ENCODE assay signal across 8 cellular contexts in the genomic region with DNA sequence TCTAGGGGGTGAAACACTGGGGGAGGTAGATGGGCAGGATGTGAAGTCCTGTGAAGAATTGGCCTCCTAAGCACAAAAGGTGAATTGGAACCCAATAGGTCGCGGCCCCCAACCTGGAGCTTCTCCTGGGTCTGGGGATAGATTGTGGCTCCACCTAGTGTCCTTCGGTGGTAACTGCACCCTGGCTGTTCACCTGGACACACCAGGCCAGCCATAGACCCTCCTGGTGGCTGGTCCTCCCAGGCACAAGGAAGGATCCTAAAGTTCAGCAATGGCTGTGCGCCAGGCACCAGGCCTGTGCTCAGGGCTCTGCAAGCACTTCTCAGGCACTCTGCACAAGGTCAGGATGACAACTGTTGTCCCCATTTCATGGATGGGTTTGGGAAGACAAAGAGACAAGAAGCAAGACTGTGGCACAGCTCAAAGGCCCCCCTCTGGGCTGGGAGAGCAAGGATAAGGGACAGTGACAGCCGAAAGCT. TPM values are rescaled to one million over a fixed set of nuclear protein-coding genes. Genes with fewer than 3 reads are reported as not detected.
DNase-seq lines count a peak whose midpoint lies in the region; TF ChIP-seq lines count a peak whose summit lies in the region.

No MANE protein-coding gene starts in this region.

- no peaks in the 10 kb centered on the region for H3K9me2 ChIP-seq in hepatocyte (replicated peaks; ENCODE audit: insufficient read depth)

- no peak overlapping the region for H3K4me3 Mint-ChIP-seq in T-helper 2 cell treated with Interferon-gamma antibody and Interleukin-4, amounts not matched to agents 5 μg/mL and 100 μg/mL, for 36 hours

- H3K79me2 ChIP-seq in hepatocyte = no peaks in the 10 kb centered on the region

- H3K9me3 ChIP-seq in hepatocyte (ENCODE audit: low read depth) = no peaks in the 10 kb centered on the region

- no peak overlapping the region for H3K4me2 ChIP-seq in hepatocyte

- TF ChIP-seq CTCF in hepatocyte (IDR thresholded peaks at IDR 0.05; ENCODE audit: poor library complexity) = peak; percentile 84

- H3K4me1 Mint-ChIP-seq in T-helper 2 cell treated with Interferon-gamma antibody and Interleukin-4, amounts not matched to agents 5 μg/mL and 100 μg/mL, for 36 hours (ENCODE audit: low read depth) = peaks cover 5% of the 10 kb centered on the region

- H4K20me1 ChIP-seq in hepatocyte (ENCODE audit: insufficient read depth, poor library complexity, severe bottlenecking) = no peaks in the 10 kb centered on the region

- H3K36me3 Mint-ChIP-seq in T-helper 2 cell treated with Interferon-gamma antibody and Interleukin-4, amounts not matched to agents 5 μg/mL and 100 μg/mL, for 36 hours (ENCODE audit: low read depth) = no peaks in the 10 kb centered on the region

- H3K4me3 ChIP-seq in hepatocyte = no peak overlapping the region

- no peaks in the 10 kb centered on the region for H3K4me1 ChIP-seq in hepatocyte (ENCODE audit: insufficient read depth)

- peaks cover 34% of the 10 kb centered on the region for H3K27me3 Mint-ChIP-seq in T-helper 2 cell treated with Interferon-gamma antibody and Interleukin-4, amounts not matched to agents 5 μg/mL and 100 μg/mL, for 36 hours (ENCODE audit: low read depth)

- 28% methylated on average over 5 of the region's 5 CpGs for WGBS in hepatocyte (ENCODE audit: low lambda C conversion rate, missing lambda C conversion rate)

- H3K27ac Mint-ChIP-seq in T-helper 2 cell treated with Interferon-gamma antibody and Interleukin-4, amounts not matched to agents 5 μg/mL and 100 μg/mL, for 36 hours = no peak overlapping the region

- no peak overlapping the region for H3K27ac ChIP-seq in hepatocyte

- H3K27me3 ChIP-seq in hepatocyte = peaks cover 7% of the 10 kb centered on the region

- H2AFZ ChIP-seq in hepatocyte = no peak overlapping the region

- no peaks in the 10 kb centered on the region for H3K9me3 Mint-ChIP-seq in T-helper 2 cell treated with Interferon-gamma antibody and Interleukin-4, amounts not matched to agents 5 μg/mL and 100 μg/mL, for 36 hours

- H3K36me3 ChIP-seq in hepatocyte (replicated peaks; ENCODE audit: insufficient read depth, low read depth) = no peaks in the 10 kb centered on the region

- DNase-seq in NCI-H2029 treated with DMSO at 0.1 percent for 48 hours (lab: John Stamatoyannopoulos, UW) (peak; percentile 49), NCI-H2029 (lab: John Stamatoyannopoulos, UW) (no peak), NCI-H1092 treated with DMSO at 0.1 percent for 48 hours (lab: John Stamatoyannopoulos, UW) (peak; percentile 94), amygdala (lab: John Stamatoyannopoulos, UW) (peak in 31 of 56 donors; percentile 4 to 55 (median 24)), hepatocyte (ENCODE audit: low spot score) (peak; percentile 82), mesenteric fat pad (ENCODE audit: low spot score) (no peak)
- peak; percentile 51 for DNase-seq in T-helper 2 cell treated with Interferon-gamma antibody and Interleukin-4, amounts not matched to agents 5 μg/mL and 100 μg/mL, for 36 hours (ENCODE audit: low spot score)
- DNase-seq in stimulated activated CD4-positive, alpha-beta T cell treated with anti-CD3 and anti-CD28 coated beads, Interleukin-12 subunit alpha, Interleukin-12 subunit beta, amount 100 ng/mL, for 4 hours = peak; percentile 68

RNA-seq across cellular contexts. Expression of gene ESPN, which starts 13.5 kb away (rescaled TPM):
- total RNA-seq in hepatocyte (21.4 and 31.1 TPM in 2 replicates), mesenteric fat pad (0.80 TPM)
- 48.4 and 65.7 TPM in 2 replicates for polyA plus RNA-seq in hepatocyte

RNA-seq across cellular contexts. Expression of gene HES2, which starts 18.4 kb away (rescaled TPM):
- total RNA-seq in hepatocyte = 0.27 and 0.44 TPM in 2 replicates
- 0.36 and 1.2 TPM in 2 replicates for polyA plus RNA-seq in hepatocyte
- total RNA-seq in mesenteric fat pad = 0.19 TPM

RNA-seq across cellular contexts. Expression of gene TNFRSF25, which starts 27.9 kb away (rescaled TPM):
- total RNA-seq in hepatocyte (4.8 and 14.0 TPM in 2 replicates), mesenteric fat pad (6.0 TPM)
- polyA plus RNA-seq in hepatocyte = 7.1 and 16.9 TPM in 2 replicates

RNA-seq across cellular contexts. Expression of gene ACOT7, which starts 44.5 kb away (rescaled TPM):
- total RNA-seq in hepatocyte (20.3 and 25.8 TPM in 2 replicates), mesenteric fat pad (9.6 TPM)
- 38.1 and 39.9 TPM in 2 replicates for polyA plus RNA-seq in hepatocyte

RNA-seq across cellular contexts. Expression of gene PLEKHG5, which starts 53.4 kb away (rescaled TPM):
- total RNA-seq in hepatocyte (11.6 and 13.3 TPM in 2 replicates), mesenteric fat pad (9.3 TPM)
- polyA plus RNA-seq in hepatocyte = 9.3 and 11.5 TPM in 2 replicates

Comparison
In these comparisons a context has a peak if more than half of its experiments do, and no peak if none do; other contexts are left out.
1. DNase-seq: peak in NCI-H2029 treated with DMSO at 0.1 percent for 48 hours (single experiment), NCI-H1092 treated with DMSO at 0.1 percent for 48 hours (single experiment), T-helper 2 cell treated with Interferon-gamma antibody and Interleukin-4, amounts not matched to agents 5 μg/mL and 100 μg/mL, for 36 hours (single experiment), amygdala (31 of 56), hepatocyte (single experiment) and stimulated activated CD4-positive, alpha-beta T cell treated with anti-CD3 and anti-CD28 coated beads, Interleukin-12 subunit alpha, Interleukin-12 subunit beta, amount 100 ng/mL, for 4 hours (single experiment); none in NCI-H2029 (single experiment) and mesenteric fat pad (single experiment).
2. RNA of gene ESPN, which starts 13.5 kb away (total RNA-seq): 21.4 to 31.1 TPM in hepatocyte; 0.80 TPM in mesenteric fat pad (single experiment); every median in the first group is over 10 times any median in the second.